2 cellular contexts compared by ENCODE assay signal in genomic region chr11:10307411-10308207, GRCh38.
TF ChIP-seq lines count a peak whose summit lies in the region.

No MANE protein-coding gene starts in this region.

TF ChIP-seq in HEK293T, 16 proteins besides CTCF, POLR2A, EP300 and RAD21 (continued from another document):
- TF ChIP-seq L3MBTL2 (conservative IDR thresholded peaks at IDR 0.05): peak; percentile 85

TF ChIP-seq in GM12878, 131 proteins besides CTCF, POLR2A, EP300 and RAD21 (continued from another document and continues in another):
- peak; percentile 34 for TF ChIP-seq E4F1 (IDR thresholded peaks at IDR 0.05; ENCODE audit: borderline replicate concordance, partially characterized antibody)
- no peak for TF ChIP-seq ASH2L (IDR thresholded peaks at IDR 0.05; ENCODE audit: borderline replicate concordance, low read depth)
- TF ChIP-seq CREB1 (IDR thresholded peaks at IDR 0.05; ENCODE audit: low read depth): no peak
- TF ChIP-seq BACH1 (IDR thresholded peaks at IDR 0.05; ENCODE audit: borderline replicate concordance): peak; percentile 68; the same call in 1 of the 2 replicates
- no peak for TF ChIP-seq NFXL1 (IDR thresholded peaks at IDR 0.05; ENCODE audit: borderline replicate concordance)
- no peak for TF ChIP-seq JUNB (IDR thresholded peaks at IDR 0.05)
- peak; percentile 59 for TF ChIP-seq RFX5 (IDR thresholded peaks at IDR 0.05; ENCODE audit: low read depth, low read length)
- peak; percentile 77 for TF ChIP-seq RUNX3 (IDR thresholded peaks at IDR 0.05; ENCODE audit: low read length)
- TF ChIP-seq ZNF622 (IDR thresholded peaks at IDR 0.05): no peak
- no peak for TF ChIP-seq ZSCAN29 (IDR thresholded peaks at IDR 0.05)
- peak; percentile 64 to 88; a peak in 3 of 4 replicates for TF ChIP-seq BHLHE40 (IDR thresholded peaks at IDR 0.05; ENCODE audit: borderline replicate concordance in 1 of 2, low read depth in 2 of 2, low read length in 1 of 2)
- peak; percentile 68; the same call in 1 of the 2 replicates for TF ChIP-seq TBL1XR1 (IDR thresholded peaks at IDR 0.05; ENCODE audit: low read depth, low read length)
- TF ChIP-seq NRF1 (conservative IDR thresholded peaks at IDR 0.05; ENCODE audit: low read depth, low read length): no peak
- peak in 1 of 2 experiments; percentile 21; a peak in 1 of 4 replicates for TF ChIP-seq ETV6 (conservative IDR thresholded peaks at IDR 0.05 in 1 of 2, IDR thresholded peaks at IDR 0.05 in 1 of 2; ENCODE audit: borderline replicate concordance in 1 of 2, low read depth in 1 of 2)
- no peak for TF ChIP-seq ZNF592 (IDR thresholded peaks at IDR 0.05)
- TF ChIP-seq SMARCA5 (IDR thresholded peaks at IDR 0.05): peak; percentile 52; the same call in 1 of the 2 replicates
- no peak for TF ChIP-seq TARDBP (IDR thresholded peaks at IDR 0.05; ENCODE audit: borderline replicate concordance)
- peak; percentile 78 for TF ChIP-seq ZNF384 (IDR thresholded peaks at IDR 0.05; ENCODE audit: borderline replicate concordance, low read depth, low read length)
- no peak for TF ChIP-seq NFYA (IDR thresholded peaks at IDR 0.05; ENCODE audit: borderline replicate concordance, low read depth, low read length)
- TF ChIP-seq GATAD2B (conservative IDR thresholded peaks at IDR 0.05; ENCODE audit: low read depth): peak; percentile 45; the same call in 1 of the 2 replicates
- no peak for TF ChIP-seq BCLAF1 (IDR thresholded peaks at IDR 0.05)
- no peak for TF ChIP-seq POU2F2 (IDR thresholded peaks at IDR 0.05; ENCODE audit: borderline replicate concordance, low read depth, low read length)
- TF ChIP-seq CREM (IDR thresholded peaks at IDR 0.05; ENCODE audit: low read depth): peak; percentile 37; the same call in 1 of the 2 replicates
- no peak for TF ChIP-seq PRDM15 (CRISPR knock-in tag; IDR thresholded peaks at IDR 0.05)
- TF ChIP-seq ELK1 (IDR thresholded peaks at IDR 0.05; ENCODE audit: low read depth, low read length): no peak
- TF ChIP-seq RELA (IDR thresholded peaks at IDR 0.05; ENCODE audit: borderline replicate concordance, partially characterized antibody): peak; percentile 50
- peak; percentile 61 to 74; a peak in 1 of 4 replicates for TF ChIP-seq IKZF2 (IDR thresholded peaks at IDR 0.05)
- peak; percentile 5 for TF ChIP-seq USF1 (IDR thresholded peaks at IDR 0.05; ENCODE audit: borderline replicate concordance, extremely low read length, insufficient read depth, low read depth, low read length)
- peak; percentile 70; the same call in 1 of the 2 replicates for TF ChIP-seq RB1 (IDR thresholded peaks at IDR 0.05; ENCODE audit: borderline replicate concordance)
- TF ChIP-seq PKNOX1 (IDR thresholded peaks at IDR 0.05): no peak
- peak; percentile 78 for TF ChIP-seq TCF3 (IDR thresholded peaks at IDR 0.05; ENCODE audit: borderline replicate concordance, insufficient read depth, low read depth, low read length)
- peak; percentile 82 for TF ChIP-seq MLLT1 (IDR thresholded peaks at IDR 0.05)
- TF ChIP-seq CBX5 (IDR thresholded peaks at IDR 0.05; ENCODE audit: low read depth): peak; percentile 58; the same call in 1 of the 2 replicates
- TF ChIP-seq CEBPB (IDR thresholded peaks at IDR 0.05; ENCODE audit: borderline replicate concordance in 1 of 2, low read depth in 2 of 2, low read length in 2 of 2): no peak
- no peak for TF ChIP-seq SMAD1 (IDR thresholded peaks at IDR 0.05; ENCODE audit: low read depth, partially characterized antibody)
- TF ChIP-seq ZNF207 (IDR thresholded peaks at IDR 0.05; ENCODE audit: borderline replicate concordance): peak; percentile 54; the same call in 1 of the 2 replicates
- TF ChIP-seq DPF2 (IDR thresholded peaks at IDR 0.05): 0 out of 2 replicates have a peak, but pooled peaks have one; percentile 60
- TF ChIP-seq PAX5 (IDR thresholded peaks at IDR 0.05; ENCODE audit: borderline replicate concordance, low read depth, low read length): peak; percentile 80; the same call in 1 of the 2 replicates
- peak in 1 of 2 experiments; percentile 65; a peak in 2 of 3 replicates for TF ChIP-seq EGR1 (IDR thresholded peaks at IDR 0.05; ENCODE audit: borderline replicate concordance in 1 of 2, low read depth in 2 of 2, low read length in 2 of 2)
- TF ChIP-seq HSF1 (IDR thresholded peaks at IDR 0.05; ENCODE audit: low read depth, low read length): no peak
